8 cellular contexts compared by ENCODE assay signal in genomic region chr12:40622246-40622838, GRCh38.
DNase-seq lines count a peak whose midpoint lies in the region; TF ChIP-seq lines count a peak whose summit lies in the region.

No MANE protein-coding gene starts in this region.

- H3K27me3 ChIP-seq in DOHH2 (ENCODE audit: control insufficient read depth, low read length), result no peaks in the 10 kb centered on the region
- H3K27me3 ChIP-seq in GM23248 (replicated peaks; ENCODE audit: insufficient read depth), result no peaks in the 10 kb centered on the region
- no peaks in the 10 kb centered on the region for H3K27me3 ChIP-seq in prostate gland (replicated peaks; ENCODE audit: insufficient read depth)

- no peak overlapping the region for H3K9ac ChIP-seq in GM23248

- POLR2A ChIA-PET in activated CD4-positive, alpha-beta memory T cell treated with anti-CD3 and anti-CD28 coated beads, Interleukin-2, amount 10 ng/mL, durations not matched to agents 7 days and 5 days (lab: Charles Lee), result no interaction called here

- H3K27ac Mint-ChIP-seq in activated CD4-positive, alpha-beta memory T cell treated with anti-CD3 and anti-CD28 coated beads, Interleukin-2, amount 10 ng/mL, durations not matched to agents 7 days and 5 days, result no peak overlapping the region

- CTCF ChIA-PET in activated CD4-positive, alpha-beta memory T cell treated with anti-CD3 and anti-CD28 coated beads, Interleukin-2, amount 10 ng/mL, durations not matched to agents 7 days and 5 days (lab: Charles Lee), result interaction anchor here (1.4 kb wide), 1 partner anchor 308 kb away, joined by 3 read pairs; no protein-coding TSS in a partner anchor

- no peak overlapping the region for H3K4me2 ChIP-seq in DOHH2 (ENCODE audit: low read length)
- no peak overlapping the region for H3K4me2 ChIP-seq in GM23248 (ENCODE audit: unreplicated experiment)

- H3K4me1 Mint-ChIP-seq in activated CD4-positive, alpha-beta memory T cell treated with anti-CD3 and anti-CD28 coated beads, Interleukin-2, amount 10 ng/mL, durations not matched to agents 7 days and 5 days, result no peaks in the 10 kb centered on the region

- TF ChIP-seq CTCF in DOHH2 (IDR thresholded peaks at IDR 0.05; ENCODE audit: low read depth, low read length, poor library complexity, severe bottlenecking) (peak; percentile 82), prostate gland (IDR thresholded peaks at IDR 0.05) (peak; percentile 62 to 90 (median 70))

- intact Hi-C loops in prostate gland (cut with DNase I), result loop anchor here (1.0 kb wide), 1 partner anchor 299 kb away; no protein-coding TSS in a partner anchor

- no peak overlapping the region for H3K4me3 ChIP-seq in DOHH2 (ENCODE audit: low read length)
- H3K4me3 ChIP-seq in GM23248, result no peak overlapping the region
- no peak overlapping the region for H3K4me3 ChIP-seq in prostate gland

- no peaks in the 10 kb centered on the region for H3K4me1 ChIP-seq in DOHH2 (ENCODE audit: control insufficient read depth, low read length)
- H3K4me1 ChIP-seq in GM23248 (ENCODE audit: insufficient read depth), result no peaks in the 10 kb centered on the region
- H3K4me1 ChIP-seq in prostate gland (replicated peaks), result no peaks in the 10 kb centered on the region

- H4K20me1 ChIP-seq in DOHH2 (ENCODE audit: control insufficient read depth, insufficient read depth, low read depth, low read length) (no peaks in the 10 kb centered on the region), GM23248 (ENCODE audit: insufficient read depth) (no peaks in the 10 kb centered on the region)

- H3K36me3 ChIP-seq in DOHH2 (ENCODE audit: control insufficient read depth, low read length) (no peaks in the 10 kb centered on the region), GM23248 (ENCODE audit: low read depth) (no peaks in the 10 kb centered on the region), prostate gland (no peaks in the 10 kb centered on the region)

- H3K36me3 Mint-ChIP-seq in activated CD4-positive, alpha-beta memory T cell treated with anti-CD3 and anti-CD28 coated beads, Interleukin-2, amount 10 ng/mL, durations not matched to agents 7 days and 5 days (ENCODE audit: low read depth), result no peaks in the 10 kb centered on the region

- in situ Hi-C loops in GM23248 (cut with MboI), result loop anchor here (10.0 kb wide), 1 partner anchor 302 kb away; no protein-coding TSS in a partner anchor

- DNase-seq in GM23248 (peak; percentile 64), NCI-H1417 treated with DMSO at 0.1 percent for 48 hours (lab: John Stamatoyannopoulos, UW) (peak; percentile 34), glomerular endothelial cell (ENCODE audit: extremely low read depth, low read depth, low spot score) (peak; percentile 2), prostate gland (ENCODE audit: low spot score) (peak; percentile 55), mesenteric fat pad (ENCODE audit: low spot score) (no peak), NCI-H2227 (lab: John Stamatoyannopoulos, UW; ENCODE audit: unreplicated experiment) (no peak)
- peak; percentile 23 for DNase-seq in activated CD4-positive, alpha-beta memory T cell treated with anti-CD3 and anti-CD28 coated beads, Interleukin-2, amount 10 ng/mL, durations not matched to agents 7 days and 5 days

- H3F3A ChIP-seq in DOHH2 (ENCODE audit: control insufficient read depth, insufficient read depth), result no peaks in the 10 kb centered on the region
- no peaks in the 10 kb centered on the region for H3F3A ChIP-seq in GM23248 (ENCODE audit: insufficient read depth)

- H3K79me2 ChIP-seq in DOHH2 (ENCODE audit: control insufficient read depth, low read length) (no peaks in the 10 kb centered on the region), GM23248 (ENCODE audit: insufficient read depth) (no peaks in the 10 kb centered on the region)

- H3K4me3 Mint-ChIP-seq in activated CD4-positive, alpha-beta memory T cell treated with anti-CD3 and anti-CD28 coated beads, Interleukin-2, amount 10 ng/mL, durations not matched to agents 7 days and 5 days, result no peak overlapping the region

- H2AFZ ChIP-seq in GM23248, result no peak overlapping the region

- H3K27me3 Mint-ChIP-seq in activated CD4-positive, alpha-beta memory T cell treated with anti-CD3 and anti-CD28 coated beads, Interleukin-2, amount 10 ng/mL, durations not matched to agents 7 days and 5 days, result no peaks in the 10 kb centered on the region

- H3K27ac ChIP-seq in DOHH2 (ENCODE audit: low read depth, low read length), result no peak overlapping the region
- H3K27ac ChIP-seq in GM23248, result no peak overlapping the region
- no peak overlapping the region for H3K27ac ChIP-seq in prostate gland

- H3K9me3 Mint-ChIP-seq in activated CD4-positive, alpha-beta memory T cell treated with anti-CD3 and anti-CD28 coated beads, Interleukin-2, amount 10 ng/mL, durations not matched to agents 7 days and 5 days, result no peaks in the 10 kb centered on the region

- TF ChIP-seq POLR2A in prostate gland (IDR thresholded peaks at IDR 0.05), result no peak

- H3K9me3 ChIP-seq in DOHH2 (ENCODE audit: control insufficient read depth, insufficient read depth, low read length), result no peaks in the 10 kb centered on the region
- no peaks in the 10 kb centered on the region for H3K9me3 ChIP-seq in GM23248 (ENCODE audit: low read depth)
- H3K9me3 ChIP-seq in prostate gland, result no peaks in the 10 kb centered on the region

- 24 to 28% methylated on average over 3 of the region's 3 CpGs for WGBS in GM23248 (ENCODE audit: low coverage in 1 of 2, low lambda C conversion rate in 2 of 2, missing lambda C conversion rate in 2 of 2), 2 experiments
- 63% methylated on average over 3 of the region's 3 CpGs for WGBS in prostate gland

- no peaks in the 10 kb centered on the region for H3K9me2 ChIP-seq in DOHH2 (replicated peaks; ENCODE audit: control insufficient read depth, low read length)
- H3K9me2 ChIP-seq in GM23248 (ENCODE audit: insufficient read depth), result no peaks in the 10 kb centered on the region

Comparison
In these comparisons a context has a peak if more than half of its experiments do, and no peak if none do; other contexts are left out.
1. DNase-seq: peak in GM23248 (single experiment), NCI-H1417 treated with DMSO at 0.1 percent for 48 hours (single experiment), activated CD4-positive, alpha-beta memory T cell treated with anti-CD3 and anti-CD28 coated beads, Interleukin-2, amount 10 ng/mL, durations not matched to agents 7 days and 5 days (single experiment), glomerular endothelial cell (single experiment) and prostate gland (single experiment); none in mesenteric fat pad (single experiment) and NCI-H2227 (single experiment).